ENCODE assay signal across 19 cellular contexts in genomic region chr10:70745555-70745954, GRCh38. TPM values are rescaled to one million over a fixed set of nuclear protein-coding genes. Genes with fewer than 3 reads are reported as not detected.
DNase-seq lines count a peak whose midpoint lies in the region; ATAC-seq, FAIRE-seq and TF ChIP-seq lines count a peak whose summit lies in the region.
"Had no signal": no experiment of that assay in that cellular context is flagged by ENCODE, and none has a peak within 500 bp of the region (broad histone marks: within the 10 kb centered on the region; RNA-seq: fewer than 3 reads in every experiment).

No MANE protein-coding gene starts in this region.

- FAIRE-seq in HepG2 (lab: Jason Lieb, UNC) (no peak), astrocyte (lab: Jason Lieb, UNC) (no peak)
- FAIRE-seq: GM12878 had no signal

- no peak overlapping the region for H3K23ac ChIP-seq in neuronal stem cell (ENCODE audit: low read depth, low read length, poor library complexity)

- no peak overlapping the region for H3K18ac ChIP-seq in neuronal stem cell (ENCODE audit: low read length)

- CTCF ChIA-PET in HepG2 (lab: Yijun Ruan, JAX; ENCODE audit: low intra/inter-chr PET ratio, low total read pairs): no interaction called here
- CTCF ChIA-PET in HEK293T (lab: Yijun Ruan, JAX): no interaction called here

- H3K79me2 ChIP-seq in HepG2 (ENCODE audit: insufficient read depth, low read length) (no peaks in the 10 kb centered on the region), astrocyte (ENCODE audit: insufficient read depth, low read length) (no peaks in the 10 kb centered on the region)

- intact Hi-C loops in HepG2 (cut with micrococcal nuclease; ENCODE audit: unreplicated experiment) (no loop called here), right lobe of liver (cut with DNase I) (no loop called here), spleen (cut with DNase I; ENCODE audit: low total_unique reads) (no loop called here)

- no peaks in the 10 kb centered on the region for H3K9me3 ChIP-seq in HepG2 (ENCODE audit: low read length)
- no peaks in the 10 kb centered on the region for H3K9me3 ChIP-seq in right lobe of liver
- no peaks in the 10 kb centered on the region for H3K9me3 ChIP-seq in astrocyte (ENCODE audit: insufficient read depth, low read depth, low read length)
- no peaks in the 10 kb centered on the region for H3K9me3 ChIP-seq in neuronal stem cell (replicated peaks in 1 of 2; ENCODE audit: control insufficient read depth in 2 of 2, insufficient read depth in 1 of 2, low read depth in 1 of 2, low read length in 2 of 2)
- H3K9me3 ChIP-seq in spleen: no peaks in the 10 kb centered on the region

- H3K27ac Mint-ChIP-seq in astrocyte (ENCODE audit: unreplicated experiment): peak overlapping the region; percentile 3

- H3K9ac ChIP-seq in HepG2 (ENCODE audit: insufficient read depth, low read depth, low read length) (no peak overlapping the region), astrocyte (ENCODE audit: low read length) (no peak overlapping the region), neuronal stem cell (ENCODE audit: low read depth, low read length, poor library complexity) (no peak overlapping the region)

- H2BK12ac ChIP-seq in neuronal stem cell (ENCODE audit: low read length): no peak overlapping the region

- H2BK120ac ChIP-seq in neuronal stem cell (ENCODE audit: low read depth, low read length): no peak overlapping the region

- BruUV-seq in HepG2 (replicated peaks; lab: Mats Ljungman, UMichigan): no TSS peak

- no peak for TF ChIP-seq RAD21 in HepG2 (CRISPR knock-in tag; IDR thresholded peaks at IDR 0.05)

- no peak overlapping the region for H3K4ac ChIP-seq in neuronal stem cell (ENCODE audit: low read length)

- H3K9me3 Mint-ChIP-seq in astrocyte (ENCODE audit: unreplicated experiment): peaks cover 2% of the 10 kb centered on the region
- H3K9me3 Mint-ChIP-seq: H9 had no signal

- H3K4me1 ChIP-seq in HepG2 (ENCODE audit: insufficient read depth, low read length): peaks cover 20% of the 10 kb centered on the region
- no peaks in the 10 kb centered on the region for H3K4me1 ChIP-seq in right lobe of liver
- H3K4me1 ChIP-seq in astrocyte (ENCODE audit: insufficient read depth, low read length): peaks cover 17% of the 10 kb centered on the region
- H3K4me1 ChIP-seq in neuronal stem cell (ENCODE audit: control insufficient read depth in 2 of 2, insufficient read depth in 1 of 2, low read depth in 1 of 2, low read length in 2 of 2): peaks cover 0 to under 1% of the 10 kb centered on the region in 2 donors
- H3K4me1 ChIP-seq in spleen: peaks cover 0 to 18% (median 10%) of the 10 kb centered on the region in 6 donors

- peaks cover 7% of the 10 kb centered on the region for H3K27me3 Mint-ChIP-seq in astrocyte (ENCODE audit: low read depth, unreplicated experiment)
- H3K27me3 Mint-ChIP-seq: CD4-positive, CD25-positive, alpha-beta regulatory T cell had no signal

- POLR2A ChIA-PET in HepG2 (lab: Yijun Ruan, JAX) (no interaction called here), HEK293T (lab: Yijun Ruan, JAX) (no interaction called here)

- no peak overlapping the region for H3K4me3 ChIP-seq in HepG2 (replicated peaks in 1 of 3; ENCODE audit: insufficient read depth in 1 of 3, low read depth in 2 of 3, low read length in 3 of 3)
- H3K4me3 ChIP-seq in right lobe of liver: no peak overlapping the region
- no peak overlapping the region for H3K4me3 ChIP-seq in astrocyte (ENCODE audit: insufficient read depth, low read depth, low read length)
- H3K4me3 ChIP-seq in neuronal stem cell (ENCODE audit: low read length in 2 of 2): no peak overlapping the region
- no peak overlapping the region for H3K4me3 ChIP-seq in spleen
- H3K4me3 ChIP-seq: BLaER1 treated with 17β-estradiol and CSF1 and Interleukin-3, amounts not matched to agents 10 nM and 100 nM; GM12878 had no signal

- no peak overlapping the region for H3K14ac ChIP-seq in neuronal stem cell (ENCODE audit: low read length)

- TF ChIP-seq EP300 in HepG2 (IDR thresholded peaks at IDR 0.05; ENCODE audit: low read depth in 2 of 2, low read length in 2 of 2): no peak
- TF ChIP-seq EP300 in HepG2 (CRISPR knock-in tag; IDR thresholded peaks at IDR 0.05; ENCODE audit: borderline replicate concordance): no peak

- TF ChIP-seq POLR2A in HepG2 (IDR thresholded peaks at IDR 0.05; ENCODE audit: insufficient read depth in 1 of 2, low read depth in 2 of 2, low read length in 2 of 2): no peak
- no peak for TF ChIP-seq POLR2A in right lobe of liver (IDR thresholded peaks at IDR 0.05)
- TF ChIP-seq POLR2A in spleen (IDR thresholded peaks at IDR 0.05): no peak

- in situ Hi-C loops in HepG2 (cut with HindIII; ENCODE audit: extremely low pct_ligation_motif_present, low pct_unique_long_range_greater_than_20kb): no loop called here

- H3K36me3 ChIP-seq in HepG2 (replicated peaks in 1 of 2; ENCODE audit: control insufficient read depth in 1 of 2, insufficient read depth in 2 of 2, low read length in 2 of 2) (no peaks in the 10 kb centered on the region), right lobe of liver (no peaks in the 10 kb centered on the region), astrocyte (ENCODE audit: insufficient read depth, low read length) (no peaks in the 10 kb centered on the region), neuronal stem cell (replicated peaks in 1 of 2; ENCODE audit: control insufficient read depth in 2 of 2, insufficient read depth in 2 of 2, low read length in 2 of 2) (no peaks in the 10 kb centered on the region), spleen (no peaks in the 10 kb centered on the region)
- H3K36me3 ChIP-seq: BLaER1 treated with 17β-estradiol and CSF1 and Interleukin-3, amounts not matched to agents 10 nM and 100 nM had no signal

- TF ChIP-seq CTCF in HepG2 (CRISPR knock-in tag; IDR thresholded peaks at IDR 0.05) (no peak), right lobe of liver (IDR thresholded peaks at IDR 0.05) (no peak), astrocyte (IDR thresholded peaks at IDR 0.05; ENCODE audit: insufficient read depth, low read depth, low read length) (no peak), spleen (IDR thresholded peaks at IDR 0.05 in 8 of 11, conservative IDR thresholded peaks at IDR 0.05 in 3 of 11) (no peak)

- H2BK5ac ChIP-seq in neuronal stem cell (ENCODE audit: low read length): no peak overlapping the region

- H3K27me3 ChIP-seq in HepG2 (ENCODE audit: control insufficient read depth in 1 of 2, insufficient read depth in 2 of 2, low read length in 2 of 2) (peaks cover 1 to 4% of the 10 kb centered on the region in 2 experiments; a peak in 2 of 5 replicates), right lobe of liver (no peaks in the 10 kb centered on the region), astrocyte (ENCODE audit: insufficient read depth, low read length) (no peaks in the 10 kb centered on the region), neuronal stem cell (ENCODE audit: control insufficient read depth in 3 of 3, insufficient read depth in 3 of 3, low read depth in 1 of 3, low read length in 3 of 3) (peaks cover 0 to 5% (median 0%) of the 10 kb centered on the region in 3 experiments), spleen (replicated peaks in 1 of 7) (no peaks in the 10 kb centered on the region)
- H3K27me3 ChIP-seq: BLaER1 treated with 17β-estradiol and CSF1 and Interleukin-3, amounts not matched to agents 10 nM and 100 nM had no signal

- no peak overlapping the region for H2AK5ac ChIP-seq in neuronal stem cell (ENCODE audit: low read depth, low read length)

- no peak overlapping the region for H2AFZ ChIP-seq in HepG2 (ENCODE audit: low read length)
- no peak overlapping the region for H2AFZ ChIP-seq in astrocyte (ENCODE audit: low read depth, low read length)
- H2AFZ ChIP-seq in neuronal stem cell (ENCODE audit: low read length): no peak overlapping the region

- H4K20me1 ChIP-seq in HepG2 (ENCODE audit: insufficient read depth, low read length) (no peaks in the 10 kb centered on the region), astrocyte (ENCODE audit: insufficient read depth, low read length) (no peaks in the 10 kb centered on the region)
- H4K20me1 ChIP-seq: BLaER1 treated with 17β-estradiol and CSF1 and Interleukin-3, amounts not matched to agents 10 nM and 100 nM had no signal

- H3K79me1 ChIP-seq in neuronal stem cell (ENCODE audit: low read depth, low read length): no peaks in the 10 kb centered on the region

- DNase-seq in HepG2 (ENCODE audit: low spot score) (no peak), right lobe of liver (no peak), astrocyte (ENCODE audit: low read depth) (no peak), neuronal stem cell (ENCODE audit: low spot score) (no peak), spleen (peak; percentile 22), HEK293T (ENCODE audit: extremely low spot score) (no peak), activated T-cell treated with anti-CD3 and anti-CD28 coated beads for 4 hours (no peak)
- DNase-seq: ACHN; Calu3; CD4-positive, CD25-positive, alpha-beta regulatory T cell; DMS 273 treated with DMSO at 0.1 percent for 48 hours; GOT3; H9 had no signal

- H3K4me1 Mint-ChIP-seq in astrocyte (ENCODE audit: low read depth, unreplicated experiment): peaks cover 14% of the 10 kb centered on the region

- 67% methylated on average over 2 of the region's 2 CpGs for WGBS in HepG2 (ENCODE audit: low lambda C conversion rate)
- WGBS in right lobe of liver (ENCODE audit: insufficient coverage, low coverage, low lambda C conversion rate, missing lambda C conversion rate): 82% methylated on average over 1 of the region's 2 CpGs
- no CpG with 5 or more reads among the region's 2 CpGs for WGBS in neuronal stem cell (ENCODE audit: extremely low coverage in 2 of 2, insufficient read length in 2 of 2, insufficient replicate concordance in 1 of 2), 2 donors
- WGBS in spleen, 5 donors: 67 to 92% (median 92%) methylated on average over 2 of the region's 2 CpGs

- ATAC-seq in HepG2: no peak
- ATAC-seq in right lobe of liver: no peak
- no peak for ATAC-seq in GM21360 (IDR thresholded peaks at IDR 0.05; ENCODE audit: unreplicated experiment)
- ATAC-seq: GM12878 had no signal

- no peak overlapping the region for H2BK15ac ChIP-seq in neuronal stem cell (ENCODE audit: low read length)

- H3K4me2 ChIP-seq in HepG2 (ENCODE audit: low read depth, low read length) (no peak overlapping the region), astrocyte (ENCODE audit: low read length) (no peak overlapping the region), neuronal stem cell (ENCODE audit: insufficient read depth, low read length, poor library complexity, severe bottlenecking) (no peak overlapping the region)

- no peak overlapping the region for H3K4me3 Mint-ChIP-seq in astrocyte (ENCODE audit: unreplicated experiment)
- H3K4me3 Mint-ChIP-seq: CD4-positive, CD25-positive, alpha-beta regulatory T cell; H9 had no signal

- H3K27ac ChIP-seq in HepG2 (ENCODE audit: extremely low read length, insufficient read depth, low read length) (no peak overlapping the region), right lobe of liver (no peak overlapping the region), astrocyte (ENCODE audit: low read depth, low read length) (no peak overlapping the region), neuronal stem cell (replicated peaks; ENCODE audit: low read length) (no peak overlapping the region), spleen (no peak overlapping the region)

- peak overlapping the region; percentile 12 for H4K91ac ChIP-seq in neuronal stem cell (ENCODE audit: low read depth, low read length, poor library complexity)

- H4K8ac ChIP-seq in neuronal stem cell (ENCODE audit: low read depth, low read length): no peak overlapping the region

- H3K36me3 Mint-ChIP-seq in astrocyte (ENCODE audit: low read depth, unreplicated experiment): peaks cover 26% of the 10 kb centered on the region
- H3K36me3 Mint-ChIP-seq: CD4-positive, CD25-positive, alpha-beta regulatory T cell had no signal

RNA-seq across cellular contexts. Expression of gene TBATA, which starts 39.6 kb away (rescaled TPM):
- total RNA-seq in HepG2 (2016; rRNA removed; fragmentation: Illumina TruSeq; extraction: Trizol): not detected in 2 replicates
- total RNA-seq in HepG2 (2016; cell fraction: cytosol; rRNA removed; fragmentation: Illumina TruSeq; extraction: Trizol; ENCODE audit: low read depth): not detected in 2 replicates
- not detected in 2 replicates for total RNA-seq in HepG2 (2016; cell fraction: insoluble cytoplasmic fraction; rRNA removed; fragmentation: Illumina TruSeq; extraction: Trizol)
- total RNA-seq in HepG2 (2016; cell fraction: membrane; rRNA removed; fragmentation: Illumina TruSeq; extraction: Trizol): not detected in 2 replicates
- not detected in 2 replicates for total RNA-seq in HepG2 (2016; cell fraction: nucleus; rRNA removed; fragmentation: Illumina TruSeq; extraction: Trizol)
- polyA plus RNA-seq in HepG2 (2011; rRNA removed): not detected in 2 replicates
- not detected in 2 replicates for polyA plus RNA-seq in HepG2 (2011; cell fraction: cytosol; rRNA removed)
- polyA plus RNA-seq in HepG2 (2011; cell fraction: nucleus; rRNA removed): not detected in 2 replicates
- not detected in 2 replicates for polyA plus RNA-seq in HepG2 (2012)
- not detected in 2 replicates for polyA plus RNA-seq in HepG2 (2016; cell fraction: cytosol; fragmentation: Illumina TruSeq; extraction: Trizol; ENCODE audit: low read depth)
- not detected in 2 replicates for polyA plus RNA-seq in HepG2 (2016; cell fraction: insoluble cytoplasmic fraction; fragmentation: Illumina TruSeq; extraction: Trizol; ENCODE audit: low read depth)
- not detected in 2 replicates for polyA plus RNA-seq in HepG2 (2016; cell fraction: membrane; fragmentation: Illumina TruSeq; extraction: Trizol; ENCODE audit: low read depth)
- polyA plus RNA-seq in HepG2 (2016; cell fraction: nucleus; fragmentation: Illumina TruSeq; extraction: Trizol; ENCODE audit: insufficient read depth, low read depth): not detected in 2 replicates
- not detected in 2 replicates for polyA minus RNA-seq in HepG2 (2011; rRNA and poly(A)+ RNA removed; ENCODE audit: low replicate concordance)
- polyA minus RNA-seq in HepG2 (2011; cell fraction: cytosol; rRNA and poly(A)+ RNA removed): not detected in 2 replicates
- polyA minus RNA-seq in HepG2 (2011; cell fraction: nucleus; rRNA and poly(A)+ RNA removed): not detected in 2 replicates
- total RNA-seq in right lobe of liver: not detected
- not detected in 2 replicates for total RNA-seq in astrocyte
- polyA plus RNA-seq in neuronal stem cell (2013, experiment 1 of 2): not detected
- not detected for polyA plus RNA-seq in neuronal stem cell (2013, experiment 2 of 2)
- total RNA-seq in spleen: 1 to 10 TPM in 2 of 7 donors, under 1 TPM in 5; 0.56 to 2.9 (median 0.66) TPM
- polyA plus RNA-seq in spleen: under 1 TPM in 1 of 3 donors, not detected in 2; 0.45 TPM
- total RNA-seq: A172; Calu3; CD4-positive, CD25-positive, alpha-beta regulatory T cell; Daoy; GM12878; H9; HT1080 had no signal
- polyA plus RNA-seq: CD4-positive, CD25-positive, alpha-beta regulatory T cell; GM12878 had no signal
